9 cellular contexts compared by ENCODE assay signal in genomic region chrX:123878177-123878576, GRCh38. TPM values are rescaled to one million over a fixed set of nuclear protein-coding genes. Genes with fewer than 3 reads are reported as not detected.
A peak's percentile ranks its signal among the peaks of the same experiment; 100 is the strongest.
DNase-seq lines count a peak whose midpoint lies in the region; ATAC-seq, FAIRE-seq and TF ChIP-seq lines count a peak whose summit lies in the region.
"Had no signal": no experiment of that assay in that cellular context is flagged by ENCODE, and none has a peak within 500 bp of the region (broad histone marks: within the 10 kb centered on the region; RNA-seq: fewer than 3 reads in every experiment).

No MANE protein-coding gene starts in this region.

- POLR2A ChIA-PET in activated CD4-positive, alpha-beta memory T cell treated with anti-CD3 and anti-CD28 coated beads, Interleukin-2, amount 10 ng/mL, durations not matched to agents 7 days and 5 days (lab: Charles Lee), result interaction anchor here (1.7 to 3.0 kb wide), 3 partner anchors 17 to 208 kb away, joined by 5 to 12 read pairs (median 6); no protein-coding TSS in a partner anchor
- POLR2A ChIA-PET in HepG2 (lab: Yijun Ruan, JAX), result interaction anchor here (0.6 kb wide), 1 partner anchor 18 kb away, joined by 3 read pairs; no protein-coding TSS in a partner anchor

- CTCF ChIA-PET in activated CD4-positive, alpha-beta memory T cell treated with anti-CD3 and anti-CD28 coated beads, Interleukin-2, amount 10 ng/mL, durations not matched to agents 7 days and 5 days (lab: Charles Lee), result no interaction called here
- CTCF ChIA-PET in HepG2 (lab: Yijun Ruan, JAX; ENCODE audit: low intra/inter-chr PET ratio, low total read pairs), result no interaction called here

- TF ChIP-seq EP300 in HepG2 (IDR thresholded peaks at IDR 0.05; ENCODE audit: low read depth in 2 of 2, low read length in 2 of 2) (no peak), HepG2 (CRISPR knock-in tag; IDR thresholded peaks at IDR 0.05; ENCODE audit: borderline replicate concordance) (no peak), gastroesophageal sphincter (IDR thresholded peaks at IDR 0.05) (no peak)

- no peak overlapping the region for H3K9ac ChIP-seq in HepG2 (ENCODE audit: insufficient read depth, low read depth, low read length)

- H3K4me1 ChIP-seq in right atrium auricular region, result peaks cover 0 to 21% of the 10 kb centered on the region in 2 donors
- H3K4me1 ChIP-seq in HepG2 (ENCODE audit: insufficient read depth, low read length), result peaks cover 15% of the 10 kb centered on the region
- H3K4me1 ChIP-seq in gastroesophageal sphincter, result peaks cover 0 to 26% (median 0%) of the 10 kb centered on the region in 3 donors

- ATAC-seq in left ventricle myocardium superior, result peak; percentile 23
- ATAC-seq in HG03196 (IDR thresholded peaks at IDR 0.05; ENCODE audit: unreplicated experiment), result peak; percentile 84
- ATAC-seq in HepG2, result no peak
- no peak for ATAC-seq in gastroesophageal sphincter

- peaks cover 8% of the 10 kb centered on the region for H3K36me3 Mint-ChIP-seq in activated CD4-positive, alpha-beta memory T cell treated with anti-CD3 and anti-CD28 coated beads, Interleukin-2, amount 10 ng/mL, durations not matched to agents 7 days and 5 days (ENCODE audit: low read depth)

- H3K4me3 ChIP-seq in right atrium auricular region, result no peak overlapping the region
- no peak overlapping the region for H3K4me3 ChIP-seq in HepG2 (replicated peaks in 1 of 3; ENCODE audit: insufficient read depth in 1 of 3, low read depth in 2 of 3, low read length in 3 of 3)
- H3K4me3 ChIP-seq in gastroesophageal sphincter, result no peak overlapping the region

- H3K27ac ChIP-seq in right atrium auricular region (no peak overlapping the region), HepG2 (ENCODE audit: extremely low read length, insufficient read depth, low read length) (no peak overlapping the region), gastroesophageal sphincter (peak overlapping the region in 2 of 4 donors; percentile 10 to 35)

- H4K20me1 ChIP-seq in HepG2 (ENCODE audit: insufficient read depth, low read length), result no peaks in the 10 kb centered on the region

- in situ Hi-C loops in HepG2 (cut with HindIII; ENCODE audit: extremely low pct_ligation_motif_present, low pct_unique_long_range_greater_than_20kb), result no loop called here

- BruUV-seq in HepG2 (replicated peaks; lab: Mats Ljungman, UMichigan), result no TSS peak

- DNase-seq in left ventricle myocardium superior, result no peak
- DNase-seq in right atrium auricular region (ENCODE audit: low spot score), result no peak
- no peak for DNase-seq in activated CD4-positive, alpha-beta memory T cell treated with anti-CD3 and anti-CD28 coated beads, Interleukin-2, amount 10 ng/mL, durations not matched to agents 7 days and 5 days
- DNase-seq in HepG2 (ENCODE audit: low spot score), result no peak
- no peak for DNase-seq in GM03348 (ENCODE audit: low spot score)
- no peak for DNase-seq in NCI-H2107 (lab: John Stamatoyannopoulos, UW)
- DNase-seq: activated CD4-positive, alpha-beta T cell treated with anti-CD3 and anti-CD28 coated beads, Interleukin-2, amount 50 U/mL, for 1 hour had no signal

- intact Hi-C loops in left ventricle myocardium superior (cut with micrococcal nuclease), result no loop called here
- intact Hi-C loops in HepG2 (cut with micrococcal nuclease; ENCODE audit: unreplicated experiment), result no loop called here

- H2AFZ ChIP-seq in HepG2 (ENCODE audit: low read length), result no peak overlapping the region

- no peaks in the 10 kb centered on the region for H3K9me3 Mint-ChIP-seq in activated CD4-positive, alpha-beta memory T cell treated with anti-CD3 and anti-CD28 coated beads, Interleukin-2, amount 10 ng/mL, durations not matched to agents 7 days and 5 days

- H3K4me1 Mint-ChIP-seq in activated CD4-positive, alpha-beta memory T cell treated with anti-CD3 and anti-CD28 coated beads, Interleukin-2, amount 10 ng/mL, durations not matched to agents 7 days and 5 days, result peaks cover 35% of the 10 kb centered on the region

- no peaks in the 10 kb centered on the region for H3K27me3 ChIP-seq in right atrium auricular region
- H3K27me3 ChIP-seq in HepG2 (ENCODE audit: control insufficient read depth in 1 of 2, insufficient read depth in 2 of 2, low read length in 2 of 2), result no peaks in the 10 kb centered on the region
- no peaks in the 10 kb centered on the region for H3K27me3 ChIP-seq in gastroesophageal sphincter

- H3K27me3 Mint-ChIP-seq in activated CD4-positive, alpha-beta memory T cell treated with anti-CD3 and anti-CD28 coated beads, Interleukin-2, amount 10 ng/mL, durations not matched to agents 7 days and 5 days, result no peaks in the 10 kb centered on the region

- peak overlapping the region; percentile 79 for H3K27ac Mint-ChIP-seq in activated CD4-positive, alpha-beta memory T cell treated with anti-CD3 and anti-CD28 coated beads, Interleukin-2, amount 10 ng/mL, durations not matched to agents 7 days and 5 days

- H3K4me2 ChIP-seq in HepG2 (ENCODE audit: low read depth, low read length), result no peak overlapping the region

- no peak for FAIRE-seq in HepG2 (lab: Jason Lieb, UNC)

- no peak for TF ChIP-seq RAD21 in HepG2 (CRISPR knock-in tag; IDR thresholded peaks at IDR 0.05)

- H3K36me3 ChIP-seq in right atrium auricular region, result no peaks in the 10 kb centered on the region
- H3K36me3 ChIP-seq in HepG2 (replicated peaks in 1 of 2; ENCODE audit: control insufficient read depth in 1 of 2, insufficient read depth in 2 of 2, low read length in 2 of 2), result no peaks in the 10 kb centered on the region
- H3K36me3 ChIP-seq in gastroesophageal sphincter, result no peaks in the 10 kb centered on the region

- TF ChIP-seq POLR2A in HepG2 (IDR thresholded peaks at IDR 0.05; ENCODE audit: insufficient read depth in 1 of 2, low read depth in 2 of 2, low read length in 2 of 2), result no peak
- no peak for TF ChIP-seq POLR2A in gastroesophageal sphincter (IDR thresholded peaks at IDR 0.05)

- H3K9me3 ChIP-seq in right atrium auricular region, result no peaks in the 10 kb centered on the region
- no peaks in the 10 kb centered on the region for H3K9me3 ChIP-seq in HepG2 (ENCODE audit: low read length)
- no peaks in the 10 kb centered on the region for H3K9me3 ChIP-seq in gastroesophageal sphincter

- peak overlapping the region; percentile 55 for H3K4me3 Mint-ChIP-seq in activated CD4-positive, alpha-beta memory T cell treated with anti-CD3 and anti-CD28 coated beads, Interleukin-2, amount 10 ng/mL, durations not matched to agents 7 days and 5 days

- TF ChIP-seq CTCF in right atrium auricular region (IDR thresholded peaks at IDR 0.05) (no peak), HepG2 (CRISPR knock-in tag; IDR thresholded peaks at IDR 0.05) (no peak), gastroesophageal sphincter (IDR thresholded peaks at IDR 0.05) (no peak)

- WGBS in HepG2 (ENCODE audit: low lambda C conversion rate), result 95% methylated on average over 1 of the region's 1 CpG
- 0% methylated on average over 1 of the region's 1 CpG for WGBS in gastroesophageal sphincter (ENCODE audit: low coverage in 1 of 2), 2 donors

- peaks cover 13% of the 10 kb centered on the region for H3K79me2 ChIP-seq in HepG2 (ENCODE audit: insufficient read depth, low read length)

TF ChIP-seq in HepG2, 621 proteins besides CTCF, POLR2A, EP300 and RAD21 (continues in another document):
- TF ChIP-seq ZNF230 (CRISPR knock-in tag; IDR thresholded peaks at IDR 0.05), result no peak
- no peak for TF ChIP-seq SP4 (CRISPR knock-in tag; IDR thresholded peaks at IDR 0.05)
- no peak for TF ChIP-seq ZNF280B (CRISPR knock-in tag; IDR thresholded peaks at IDR 0.05; ENCODE audit: borderline replicate concordance)
- TF ChIP-seq JUNB (CRISPR knock-in tag; IDR thresholded peaks at IDR 0.05; ENCODE audit: borderline replicate concordance), result no peak
- no peak for TF ChIP-seq HOXA5 (CRISPR knock-in tag; IDR thresholded peaks at IDR 0.05)

RNA-seq across cellular contexts. Expression of gene XIAP, which starts 18.3 kb away (rescaled TPM):
- total RNA-seq in left ventricle myocardium superior (30.4 TPM), right atrium auricular region (10 to 100 TPM; 19.6 to 22.0 TPM), HepG2 (2016; rRNA removed; fragmentation: Illumina TruSeq; extraction: Trizol) (29.5 and 53.0 TPM in 2 replicates), gastroesophageal sphincter (10 to 100 TPM; 34.5 to 50.4 (median 42.9) TPM)
- total RNA-seq in activated CD4-positive, alpha-beta memory T cell treated with anti-CD3 and anti-CD28 coated beads, Interleukin-2, amount 10 ng/mL, durations not matched to agents 7 days and 5 days, result 10 to 100 TPM; 47.6 to 53.3 TPM
- total RNA-seq in HepG2 (2016; cell fraction: cytosol; rRNA removed; fragmentation: Illumina TruSeq; extraction: Trizol; ENCODE audit: low read depth), result 6.8 and 12.3 TPM in 2 replicates
- total RNA-seq in HepG2 (2016; cell fraction: insoluble cytoplasmic fraction; rRNA removed; fragmentation: Illumina TruSeq; extraction: Trizol), result 28.7 and 48.6 TPM in 2 replicates
- 13.6 and 23.0 TPM in 2 replicates for total RNA-seq in HepG2 (2016; cell fraction: membrane; rRNA removed; fragmentation: Illumina TruSeq; extraction: Trizol)
- total RNA-seq in HepG2 (2016; cell fraction: nucleus; rRNA removed; fragmentation: Illumina TruSeq; extraction: Trizol), result 21.6 and 21.7 TPM in 2 replicates
- polyA plus RNA-seq in HepG2 (2011; rRNA removed), result 10.1 and 12.9 TPM in 2 replicates
- polyA plus RNA-seq in HepG2 (2011; cell fraction: cytosol; rRNA removed), result 5.9 and 6.5 TPM in 2 replicates
- 5.7 and 6.6 TPM in 2 replicates for polyA plus RNA-seq in HepG2 (2011; cell fraction: nucleus; rRNA removed)
- 8.7 and 9.1 TPM in 2 replicates for polyA plus RNA-seq in HepG2 (2012)
- polyA plus RNA-seq in HepG2 (2016; cell fraction: cytosol; fragmentation: Illumina TruSeq; extraction: Trizol; ENCODE audit: low read depth), result 2.9 and 3.8 TPM in 2 replicates
- 17.7 and 18.6 TPM in 2 replicates for polyA plus RNA-seq in HepG2 (2016; cell fraction: insoluble cytoplasmic fraction; fragmentation: Illumina TruSeq; extraction: Trizol; ENCODE audit: low read depth)
- 3.7 and 4.0 TPM in 2 replicates for polyA plus RNA-seq in HepG2 (2016; cell fraction: membrane; fragmentation: Illumina TruSeq; extraction: Trizol; ENCODE audit: low read depth)
- polyA plus RNA-seq in HepG2 (2016; cell fraction: nucleus; fragmentation: Illumina TruSeq; extraction: Trizol; ENCODE audit: insufficient read depth, low read depth), result 18.5 and 21.5 TPM in 2 replicates
- 8.4 and 14.4 TPM in 2 replicates for polyA minus RNA-seq in HepG2 (2011; rRNA and poly(A)+ RNA removed; ENCODE audit: low replicate concordance)
- polyA minus RNA-seq in HepG2 (2011; cell fraction: cytosol; rRNA and poly(A)+ RNA removed), result 13.2 and 19.9 TPM in 2 replicates
- 16.2 and 17.1 TPM in 2 replicates for polyA minus RNA-seq in HepG2 (2011; cell fraction: nucleus; rRNA and poly(A)+ RNA removed)

Comparison
In these comparisons a context has a peak if more than half of its experiments do, and no peak if none do; other contexts are left out.
1. ATAC-seq: peak in left ventricle myocardium superior (single experiment) and HG03196 (single experiment); none in HepG2 (single experiment) and gastroesophageal sphincter (single experiment).